ENCODE assay signal across 1 cellular context in the genomic region with DNA sequence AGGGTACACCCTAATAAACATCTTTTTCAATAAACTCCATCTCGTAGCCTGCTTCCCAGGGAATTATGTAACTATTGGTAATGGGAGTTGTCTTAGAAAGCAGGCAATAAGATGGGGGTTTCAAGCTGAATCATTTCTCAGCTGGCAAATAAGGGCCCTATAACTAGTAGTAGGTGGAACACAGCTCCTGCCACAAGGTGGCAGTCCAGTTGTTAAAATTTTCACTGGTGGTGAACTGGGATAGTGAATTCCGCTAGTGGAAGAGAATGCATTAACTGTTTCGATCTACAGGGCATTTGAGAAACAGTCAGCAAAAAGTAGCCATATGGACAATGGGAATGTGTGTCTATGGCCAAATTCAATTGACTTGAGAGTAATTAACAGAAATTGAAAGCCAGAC.
TF ChIP-seq lines count a peak whose summit lies in the region.

No MANE protein-coding gene starts in this region.

TF ChIP-seq in K562, 482 proteins besides CTCF, POLR2A, EP300 and RAD21:
- TF ChIP-seq KHSRP (IDR thresholded peaks at IDR 0.05): no peak
- no peak for TF ChIP-seq SETDB1 (IDR thresholded peaks at IDR 0.05; ENCODE audit: low read length)
